In genomic region chr17:17877548-17878358, GRCh38 we compare ENCODE assay signal across 9 cellular contexts. TPM values are rescaled to one million over a fixed set of nuclear protein-coding genes. Genes with fewer than 3 reads are reported as not detected.
DNase-seq lines count a peak whose midpoint lies in the region; ATAC-seq and TF ChIP-seq lines count a peak whose summit lies in the region.
"Had no signal": no experiment of that assay in that cellular context is flagged by ENCODE, and none has a peak within 500 bp of the region (broad histone marks: within the 10 kb centered on the region; RNA-seq: fewer than 3 reads in every experiment).

No MANE protein-coding gene starts in this region.

- no peaks in the 10 kb centered on the region for H3K27me3 Mint-ChIP-seq in CD4-positive, alpha-beta memory T cell

- H3K9me3 Mint-ChIP-seq in CD4-positive, alpha-beta memory T cell: no peaks in the 10 kb centered on the region

- peak overlapping the region; percentile 84 for H3K27ac ChIP-seq in VCaP
- H3K27ac ChIP-seq in CD4-positive, alpha-beta memory T cell (ENCODE audit: low read depth, low read length): no peak overlapping the region

- H3K9me3 ChIP-seq in CD4-positive, alpha-beta memory T cell (ENCODE audit: control insufficient read depth in 1 of 2, low read length in 2 of 2): no peaks in the 10 kb centered on the region

- H3K36me3 ChIP-seq in CD4-positive, alpha-beta memory T cell (ENCODE audit: insufficient read depth, low read length): peaks cover 33% of the 10 kb centered on the region

- H3K4me3 Mint-ChIP-seq in CD4-positive, alpha-beta memory T cell: peak overlapping the region in 1 of 8 donors; percentile 63

- H3K27ac Mint-ChIP-seq in CD4-positive, alpha-beta memory T cell: no peak overlapping the region

- intact Hi-C loops in Right ventricle myocardium superior (cut with DNase I): no loop called here
- intact Hi-C loops in CD4-positive, alpha-beta memory T cell (cut with micrococcal nuclease): no loop called here

- CTCF ChIA-PET in CD4-positive, alpha-beta memory T cell (lab: Charles Lee; ENCODE audit: partially characterized antibody): no interaction called here

- POLR2A ChIA-PET in CD4-positive, alpha-beta memory T cell (lab: Charles Lee; ENCODE audit: partially characterized antibody): no interaction called here

- no peak for TF ChIP-seq CTCF in VCaP (conservative IDR thresholded peaks at IDR 0.05)

- peaks cover 53 to 67% of the 10 kb centered on the region in 2 donors for H3K36me3 Mint-ChIP-seq in CD4-positive, alpha-beta memory T cell

- DNase-seq in C1 segment of cervical spinal cord (lab: John Stamatoyannopoulos, UW): peak in 8 of 14 donors; percentile 17 to 53 (median 30)
- peak; percentile 87 for DNase-seq in Right ventricle myocardium superior
- DNase-seq in pons (ENCODE audit: low spot score): peak; percentile 49
- DNase-seq in NCI-H1694 treated with DMSO at 0.1 percent for 48 hours (lab: John Stamatoyannopoulos, UW): no peak
- no peak for DNase-seq in CD4-positive, alpha-beta memory T cell
- DNase-seq: mammary epithelial cell had no signal

- H3K4me3 ChIP-seq in CD4-positive, alpha-beta memory T cell (ENCODE audit: low read length in 2 of 2): no peak overlapping the region

- H3K27me3 ChIP-seq in CD4-positive, alpha-beta memory T cell (ENCODE audit: insufficient read depth, low read length): no peaks in the 10 kb centered on the region

- peaks cover 0 to 2% (median 0%) of the 10 kb centered on the region in 4 donors for H3K4me1 Mint-ChIP-seq in CD4-positive, alpha-beta memory T cell

- ATAC-seq in Right ventricle myocardium superior (ENCODE audit: poor library complexity) (peak; percentile 85), GM21515 (IDR thresholded peaks at IDR 0.05; ENCODE audit: unreplicated experiment) (no peak), GM21390 (IDR thresholded peaks at IDR 0.05; ENCODE audit: unreplicated experiment) (no peak)

- no peaks in the 10 kb centered on the region for H3K4me1 ChIP-seq in CD4-positive, alpha-beta memory T cell (ENCODE audit: insufficient read depth, low read length)

RNA-seq across cellular contexts. Expression of gene SREBF1, which starts 41.0 kb away (rescaled TPM):
- 14.7 TPM for total RNA-seq in Right ventricle myocardium superior
- 10 to 100 TPM in 1 of 2 experiments, 1 to 10 TPM in 1; 10.0 to 11.7 TPM for total RNA-seq in CD4-positive, alpha-beta memory T cell
- 10 to 100 TPM in 1 of 2 donors, 1 to 10 TPM in 1; 5.0 to 15.5 TPM for polyA plus RNA-seq in CD4-positive, alpha-beta memory T cell

Comparison
In these comparisons a context has a peak if more than half of its experiments do, and no peak if none do; other contexts are left out.
1. DNase-seq: peak in C1 segment of cervical spinal cord (8 of 14), Right ventricle myocardium superior (single experiment) and pons (single experiment); none in NCI-H1694 treated with DMSO at 0.1 percent for 48 hours (single experiment) and CD4-positive, alpha-beta memory T cell (0 of 5).